10 cellular contexts compared by ENCODE assay signal in the genomic region with DNA sequence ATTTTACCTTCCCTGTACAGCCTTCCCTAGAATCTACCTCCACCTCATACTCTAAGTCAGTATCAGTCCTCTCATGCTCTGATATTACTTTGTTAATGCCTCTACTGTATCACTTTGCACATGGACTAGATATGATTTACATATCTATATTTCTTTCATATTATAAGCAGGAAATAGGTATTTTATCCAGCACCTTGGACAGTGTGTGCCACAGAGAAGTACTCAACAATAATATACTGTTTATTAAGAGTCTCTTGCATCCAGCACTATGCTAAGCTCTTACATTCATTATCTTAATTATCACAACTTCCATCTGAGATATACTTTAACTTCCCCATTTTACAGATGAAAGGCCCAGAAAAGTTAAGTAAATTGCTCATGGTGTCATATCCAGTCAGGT.
"Had no signal": no experiment of that assay in that cellular context is flagged by ENCODE, and none has a peak within 500 bp of the region (broad histone marks: within the 10 kb centered on the region; RNA-seq: fewer than 3 reads in every experiment).

No MANE protein-coding gene starts in this region.

- H3K4me3 ChIP-seq: GM23248, GM23338, HAP-1 had no signal

- H3K27ac Mint-ChIP-seq: GM23338, H9, HFFc6 had no signal

- H3K4me3 Mint-ChIP-seq: GM23338, H9, HFFc6 had no signal

- H3K9me3 Mint-ChIP-seq: GM23338 had no signal

- DNase-seq: GM23248, GOT3, H7, H9, HCEC 1CT, HFFc6 had no signal

- H3K4me1 Mint-ChIP-seq: GM23338, H9 had no signal

- H3K4me1 ChIP-seq: HAP-1 had no signal

- H3K36me3 ChIP-seq: HAP-1 had no signal

- FAIRE-seq: H1, H54 had no signal

- H3K27ac ChIP-seq: GM23248 had no signal

- H3K9me3 ChIP-seq: HAP-1 had no signal
